19 cellular contexts compared by ENCODE assay signal in the genomic region with DNA sequence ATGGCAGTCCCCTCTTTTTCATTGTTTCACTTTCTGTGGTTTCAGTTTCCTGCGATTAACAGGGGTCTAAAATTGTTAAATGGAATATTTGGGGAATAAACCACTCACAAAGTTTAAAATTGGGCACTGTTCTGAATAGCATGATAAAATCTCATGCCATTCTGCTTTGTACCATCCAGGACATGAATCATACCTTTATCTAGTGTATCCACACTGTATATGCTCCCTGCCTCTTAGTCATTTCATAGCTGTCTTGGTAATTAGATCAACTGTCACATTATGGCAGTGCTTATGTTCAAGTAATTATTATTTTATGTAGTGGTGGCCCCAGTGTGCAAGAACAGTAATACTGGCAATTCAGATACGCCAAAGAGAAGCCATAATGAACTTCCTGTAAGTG.
A peak's percentile ranks its signal among the peaks of the same experiment; 100 is the strongest.
DNase-seq lines count a peak whose midpoint lies in the region; ATAC-seq, FAIRE-seq and TF ChIP-seq lines count a peak whose summit lies in the region.
"Had no signal": no experiment of that assay in that cellular context is flagged by ENCODE, and none has a peak within 500 bp of the region (broad histone marks: within the 10 kb centered on the region; RNA-seq: fewer than 3 reads in every experiment).

No MANE protein-coding gene starts in this region.

- no peaks in the 10 kb centered on the region for H4K20me1 ChIP-seq in GM12878 (ENCODE audit: control insufficient read depth, insufficient read depth)

- H3K36me3 ChIP-seq in GM12878 (ENCODE audit: control insufficient read depth in 2 of 2, insufficient read depth in 2 of 2, low read length in 1 of 2) = no peaks in the 10 kb centered on the region
- H3K36me3 ChIP-seq: SJSA1 had no signal

- no peaks in the 10 kb centered on the region for H3K27me3 ChIP-seq in GM12878 (replicated peaks in 1 of 2; ENCODE audit: control insufficient read depth in 2 of 2, insufficient read depth in 2 of 2, low read length in 1 of 2)
- H3K27me3 ChIP-seq: SJSA1 had no signal

- H3K27ac ChIP-seq in GM12878 (ENCODE audit: control insufficient read depth, insufficient read depth) = no peak overlapping the region
- H3K27ac ChIP-seq: SJSA1 had no signal

- TF ChIP-seq RAD21 in GM12878 (IDR thresholded peaks at IDR 0.05; ENCODE audit: insufficient read depth, low read depth, low read length) = no peak

- no peak for TF ChIP-seq CTCF in GM12878 (IDR thresholded peaks at IDR 0.05 in 2 of 3, conservative IDR thresholded peaks at IDR 0.05 in 1 of 3; ENCODE audit: control insufficient read depth in 2 of 3, extremely low read depth in 1 of 3, insufficient read depth in 1 of 3, low read depth in 3 of 3, low read length in 3 of 3)

- WGBS in GM12878 (ENCODE audit: insufficient coverage, insufficient replicate concordance, low lambda C conversion rate, missing lambda C conversion rate) = 42% methylated on average over 2 of the region's 2 CpGs

- H3K9ac ChIP-seq in GM12878 (ENCODE audit: control insufficient read depth, insufficient read depth, low read length) = no peak overlapping the region

- intact Hi-C loops in GM12878 (cut with micrococcal nuclease; ENCODE audit: unreplicated experiment) = no loop called here

- H3K4me1 ChIP-seq in GM12878 (ENCODE audit: control insufficient read depth, insufficient read depth, low read length) = no peaks in the 10 kb centered on the region
- H3K4me1 ChIP-seq: SJSA1 had no signal

- no peak for TF ChIP-seq POLR2A in GM12878 (IDR thresholded peaks at IDR 0.05; ENCODE audit: low read depth, low read length)

- no peak for TF ChIP-seq EP300 in GM12878 (IDR thresholded peaks at IDR 0.05; ENCODE audit: borderline replicate concordance in 1 of 2, control insufficient read depth in 1 of 2, low read depth in 2 of 2, low read length in 2 of 2)

- SMC1A ChIA-PET in GM12878 (lab: Charles Lee; ENCODE audit: uncharacterized antibody, unreplicated experiment) = no interaction called here

- H3K4me3 ChIP-seq in GM12878 = no peak overlapping the region
- H3K4me3 ChIP-seq: SJSA1 had no signal

- no peak for FAIRE-seq in GM12878 (lab: Jason Lieb, UNC)

- no peaks in the 10 kb centered on the region for H3K9me3 ChIP-seq in GM12878 (replicated peaks; ENCODE audit: control insufficient read depth, insufficient read depth, low read length)
- H3K9me3 ChIP-seq: SJSA1 had no signal

- no peaks in the 10 kb centered on the region for H3K79me2 ChIP-seq in GM12878 (ENCODE audit: control insufficient read depth, insufficient read depth, low read length)

- POLR2A ChIA-PET in GM12878 (lab: Charles Lee) = no interaction called here
- POLR2A ChIA-PET in HEK293T (lab: Yijun Ruan, JAX) = no interaction called here

- no peak overlapping the region for H2AFZ ChIP-seq in GM12878 (ENCODE audit: control insufficient read depth, low read depth, low read length)

- peak; percentile 90 for ATAC-seq in SK-N-SH treated with all-trans-retinoic acid at 6 μM for 48 hours
- ATAC-seq in GM12878 = peak; percentile 42

- in situ Hi-C loops in GM12878 (cut with MboI) = no loop called here

- H3K4me2 ChIP-seq in GM12878 (ENCODE audit: control insufficient read depth, insufficient read depth) = no peak overlapping the region

- no TSS peak for BruUV-seq in GM12878 (replicated peaks; lab: Mats Ljungman, UMichigan)

- RAD21 ChIA-PET in GM12878 (lab: Charles Lee; ENCODE audit: unreplicated experiment) = no interaction called here

- peak; percentile 56 for DNase-seq in A172 (ENCODE audit: low spot score)
- DNase-seq in M059J (ENCODE audit: low read depth) = peak; percentile 66
- no peak for DNase-seq in GM12878 (ENCODE audit: low read depth, low spot score)
- no peak for DNase-seq in NCI-H510A (lab: John Stamatoyannopoulos, UW)
- no peak for DNase-seq in HEK293T (ENCODE audit: extremely low spot score)
- DNase-seq in occipital lobe (lab: John Stamatoyannopoulos, UW) = no peak
- no peak for DNase-seq in stimulated activated CD4-positive, alpha-beta T cell treated with anti-CD3 and anti-CD28 coated beads, Interleukin-1b, Interleukin-23, amount 100 ng/mL, for 48 hours
- DNase-seq: 8988T; CD4-positive, alpha-beta T cell; DMS153; GF-D8; H9; Kasumi-1; NCI-H1105 treated with DMSO at 0.1 percent for 48 hours; NCI-H1694; NCI-H2081 treated with DMSO at 0.1 percent for 48 hours; NCI-H510A treated with DMSO at 0.1 percent for 48 hours had no signal

- CTCF ChIA-PET in GM12878 (lab: Yijun Ruan, JAX) = no interaction called here
- CTCF ChIA-PET in HEK293T (lab: Yijun Ruan, JAX) = no interaction called here

TF ChIP-seq in SK-N-SH treated with all-trans-retinoic acid at 6 μM for 48 hours, 23 proteins besides CTCF, POLR2A, EP300 and RAD21 (continues in another document):
- no peak for TF ChIP-seq RARB (CRISPR knock-in tag; IDR thresholded peaks at IDR 0.05)
- TF ChIP-seq BACH2 (CRISPR knock-in tag; IDR thresholded peaks at IDR 0.05; ENCODE audit: borderline replicate concordance) = no peak
- TF ChIP-seq, protein P1, sequence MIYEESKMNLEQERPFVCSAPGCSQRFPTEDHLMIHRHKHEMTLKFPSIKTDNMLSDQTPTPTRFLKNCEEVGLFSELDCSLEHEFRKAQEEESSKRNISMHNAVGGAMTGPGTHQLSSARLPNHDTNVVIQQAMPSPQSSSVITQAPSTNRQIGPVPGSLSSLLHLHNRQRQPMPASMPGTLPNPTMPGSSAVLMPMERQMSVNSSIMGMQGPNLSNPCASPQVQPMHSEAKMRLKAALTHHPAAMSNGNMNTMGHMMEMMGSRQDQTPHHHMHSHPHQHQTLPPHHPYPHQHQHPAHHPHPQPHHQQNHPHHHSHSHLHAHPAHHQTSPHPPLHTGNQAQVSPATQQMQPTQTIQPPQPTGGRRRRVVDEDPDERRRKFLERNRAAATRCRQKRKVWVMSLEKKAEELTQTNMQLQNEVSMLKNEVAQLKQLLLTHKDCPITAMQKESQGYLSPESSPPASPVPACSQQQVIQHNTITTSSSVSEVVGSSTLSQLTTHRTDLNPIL (CRISPR knock-in tag; IDR thresholded peaks at IDR 0.05; ENCODE audit: low read depth) = peak; percentile 80
- TF ChIP-seq TCF4 (CRISPR knock-in tag; IDR thresholded peaks at IDR 0.05; ENCODE audit: borderline replicate concordance) = no peak

TF ChIP-seq in GM12878, 131 proteins besides CTCF, POLR2A, EP300 and RAD21 (continues in another document):
- TF ChIP-seq SUPT20H (IDR thresholded peaks at IDR 0.05; ENCODE audit: borderline replicate concordance, control insufficient read depth, low read depth, low read length) (no peak), ZNF207 (IDR thresholded peaks at IDR 0.05; ENCODE audit: borderline replicate concordance) (no peak), CEBPB (IDR thresholded peaks at IDR 0.05; ENCODE audit: borderline replicate concordance in 1 of 2, low read depth in 2 of 2, low read length in 2 of 2) (no peak), POLR2AphosphoS2 (IDR thresholded peaks at IDR 0.05; ENCODE audit: low read depth, low read length) (no peak), HDAC6 (IDR thresholded peaks at IDR 0.05; ENCODE audit: unreplicated experiment) (no peak), GABPA (IDR thresholded peaks at IDR 0.05; ENCODE audit: low read depth) (no peak), HCFC1 (IDR thresholded peaks at IDR 0.05; ENCODE audit: low read length) (no peak), SIN3A (IDR thresholded peaks at IDR 0.05; ENCODE audit: low read depth, low read length) (no peak), KDM1A (IDR thresholded peaks at IDR 0.05; ENCODE audit: borderline replicate concordance) (no peak)
- TF ChIP-seq, protein P2, sequence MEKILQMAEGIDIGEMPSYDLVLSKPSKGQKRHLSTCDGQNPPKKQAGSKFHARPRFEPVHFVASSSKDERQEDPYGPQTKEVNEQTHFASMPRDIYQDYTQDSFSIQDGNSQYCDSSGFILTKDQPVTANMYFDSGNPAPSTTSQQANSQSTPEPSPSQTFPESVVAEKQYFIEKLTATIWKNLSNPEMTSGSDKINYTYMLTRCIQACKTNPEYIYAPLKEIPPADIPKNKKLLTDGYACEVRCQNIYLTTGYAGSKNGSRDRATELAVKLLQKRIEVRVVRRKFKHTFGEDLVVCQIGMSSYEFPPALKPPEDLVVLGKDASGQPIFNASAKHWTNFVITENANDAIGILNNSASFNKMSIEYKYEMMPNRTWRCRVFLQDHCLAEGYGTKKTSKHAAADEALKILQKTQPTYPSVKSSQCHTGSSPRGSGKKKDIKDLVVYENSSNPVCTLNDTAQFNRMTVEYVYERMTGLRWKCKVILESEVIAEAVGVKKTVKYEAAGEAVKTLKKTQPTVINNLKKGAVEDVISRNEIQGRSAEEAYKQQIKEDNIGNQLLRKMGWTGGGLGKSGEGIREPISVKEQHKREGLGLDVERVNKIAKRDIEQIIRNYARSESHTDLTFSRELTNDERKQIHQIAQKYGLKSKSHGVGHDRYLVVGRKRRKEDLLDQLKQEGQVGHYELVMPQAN (conservative IDR thresholded peaks at IDR 0.05) = no peak

TF ChIP-seq in HEK293T, 16 proteins besides CTCF, POLR2A, EP300 and RAD21:
- TF ChIP-seq FOXM1 (IDR thresholded peaks at IDR 0.05; ENCODE audit: borderline replicate concordance) (no peak), SP1 (IDR thresholded peaks at IDR 0.05) (no peak), FOXA1 (IDR thresholded peaks at IDR 0.05) (no peak), FOXK2 (IDR thresholded peaks at IDR 0.05) (no peak), SUZ12 (IDR thresholded peaks at IDR 0.05) (no peak), LEF1 (IDR thresholded peaks at IDR 0.05; ENCODE audit: borderline replicate concordance) (no peak)

Comparison
In these comparisons a context has a peak if more than half of its experiments do, and no peak if none do; other contexts are left out.
1. DNase-seq: peak in A172 (single experiment) and M059J (single experiment); none in GM12878 (single experiment), NCI-H510A (single experiment), HEK293T (single experiment), occipital lobe (single experiment) and stimulated activated CD4-positive, alpha-beta T cell treated with anti-CD3 and anti-CD28 coated beads, Interleukin-1b, Interleukin-23, amount 100 ng/mL, for 48 hours (single experiment).